In genomic region chr20:22106308-22106938, GRCh38 we compare ENCODE assay signal across 10 cellular contexts.
DNase-seq lines count a peak whose midpoint lies in the region; ATAC-seq and TF ChIP-seq lines count a peak whose summit lies in the region.
"Had no signal": no experiment of that assay in that cellular context is flagged by ENCODE, and none has a peak within 500 bp of the region (broad histone marks: within the 10 kb centered on the region; RNA-seq: fewer than 3 reads in every experiment).

No MANE protein-coding gene starts in this region.

- H3K36me3 Mint-ChIP-seq in brain, result no peaks in the 10 kb centered on the region

- no peak overlapping the region for H3K27ac ChIP-seq in osteoblast (ENCODE audit: low read depth, low read length)

- in situ Hi-C loops in G401 (cut with HindIII; ENCODE audit: low sequenced_read_pairs), result no loop called here

- no peak overlapping the region for H3K4me3 Mint-ChIP-seq in brain

- no peak overlapping the region for H3K27ac Mint-ChIP-seq in brain
- H3K27ac Mint-ChIP-seq: activated T-helper 2 cell treated with anti-CD3 and anti-CD28 coated beads, Interferon-gamma antibody, Interleukin-2, Interleukin-4, amounts not matched to agents 10 μg/mL and 5 μg/mL and 100 μg/mL, durations not matched to agents 14 hours and 24 hours and 36 hours had no signal

- no peaks in the 10 kb centered on the region for H4K20me1 ChIP-seq in osteoblast (ENCODE audit: insufficient read depth, low read length)

- TF ChIP-seq CTCF in brain (conservative IDR thresholded peaks at IDR 0.05) (peak; percentile 64 to 75), osteoblast (IDR thresholded peaks at IDR 0.05; ENCODE audit: extremely low read depth, low read depth, low read length) (peak; percentile 58)

- H3K4me1 ChIP-seq in osteoblast (ENCODE audit: insufficient read depth, low read length), result no peaks in the 10 kb centered on the region

- H3K79me2 ChIP-seq in osteoblast (ENCODE audit: insufficient read depth, low read length), result no peaks in the 10 kb centered on the region

- no peaks in the 10 kb centered on the region for H3K36me3 ChIP-seq in osteoblast (ENCODE audit: insufficient read depth, low read length)

- H3K9me3 ChIP-seq in osteoblast (ENCODE audit: low read depth, low read length), result no peaks in the 10 kb centered on the region

- no peaks in the 10 kb centered on the region for H3K4me1 Mint-ChIP-seq in brain

- H2AFZ ChIP-seq in osteoblast (ENCODE audit: low read length), result no peak overlapping the region

- peaks cover 4% of the 10 kb centered on the region for H3K27me3 Mint-ChIP-seq in brain

- H3K27me3 ChIP-seq in osteoblast (ENCODE audit: insufficient read depth, low read length), result no peaks in the 10 kb centered on the region

- no peak for ATAC-seq in HG03159 (IDR thresholded peaks at IDR 0.05; ENCODE audit: unreplicated experiment)

- no peak overlapping the region for H3K4me3 ChIP-seq in osteoblast (ENCODE audit: insufficient read depth, low read length)

- DNase-seq in G401 (ENCODE audit: low spot score), result peak; percentile 14
- DNase-seq in NCI-H1092 (lab: John Stamatoyannopoulos, UW), result peak; percentile 43
- peak; percentile 46 for DNase-seq in osteoblast (ENCODE audit: insufficient read length, low spot score, missing footprints)
- no peak for DNase-seq in NCI-H2227 (lab: John Stamatoyannopoulos, UW; ENCODE audit: unreplicated experiment)
- DNase-seq in NCI-H226, result no peak
- no peak for DNase-seq in islet precursor cell
- DNase-seq: IMR-90 had no signal

- H3K4me2 ChIP-seq in osteoblast (ENCODE audit: insufficient read depth, low read length), result no peak overlapping the region

- peaks cover 0 to 3% (median 0%) of the 10 kb centered on the region in 5 experiments for H3K9me3 Mint-ChIP-seq in brain

Comparison
In these comparisons a context has a peak if more than half of its experiments do, and no peak if none do; other contexts are left out.
1. DNase-seq: peak in G401 (single experiment), NCI-H1092 (single experiment) and osteoblast (single experiment); none in NCI-H2227 (single experiment), NCI-H226 (single experiment) and islet precursor cell (single experiment).